In genomic region chr6:2036084-2037023, GRCh38 we compare ENCODE assay signal across 23 cellular contexts.
"Had no signal": no experiment of that assay in that cellular context is flagged by ENCODE, and none has a peak within 500 bp of the region (broad histone marks: within the 10 kb centered on the region; RNA-seq: fewer than 3 reads in every experiment).

No MANE protein-coding gene starts in this region.

- ATAC-seq: esophagus mucosa; gastroesophageal sphincter; left cardiac atrium; left ventricle myocardium superior; psoas muscle; stimulated activated naive B cell treated with anti-CD40 and anti-IgM and Interleukin-4, amounts not matched to agents 10 μg/mL and 1 μg/mL and 100 μg/mL, for 72 hours; stimulated activated naive CD8-positive, alpha-beta T cell treated with anti-CD3 and anti-CD28 coated beads, Interleukin-15, amount 100 ng/mL, for 72 hours; upper lobe of right lung had no signal

- DNase-seq: effector CD8-positive, alpha-beta T cell; kidney; left cardiac atrium; left ventricle myocardium superior; mesenchymal stem cell; naive B cell; psoas muscle; retina; sigmoid colon; stimulated activated CD4-positive, alpha-beta T cell treated with anti-CD3 and anti-CD28 coated beads, Interleukin-2, amount 100 ng/mL, for 24 hours; stimulated activated CD4-positive, alpha-beta T cell treated with anti-CD3 and anti-CD28 coated beads, Interleukin-4, amount 100 ng/mL, for 4 hours; stimulated activated naive B cell treated with anti-CD40 and anti-IgM and Interleukin-4, amounts not matched to agents 10 μg/mL and 1 μg/mL and 100 μg/mL, for 72 hours; stimulated activated naive CD8-positive, alpha-beta T cell treated with anti-CD3 and anti-CD28 coated beads, Interleukin-15, amount 100 ng/mL, for 72 hours; testis; upper lobe of right lung had no signal

- H3K36me3 Mint-ChIP-seq: naive B cell had no signal

- H3K27ac Mint-ChIP-seq: naive B cell; stimulated activated naive B cell treated with anti-CD40 and anti-IgM and Interleukin-4, amounts not matched to agents 10 μg/mL and 1 μg/mL and 100 μg/mL, for 72 hours had no signal

- H3K9me3 Mint-ChIP-seq: naive B cell; stimulated activated naive B cell treated with anti-CD40 and anti-IgM and Interleukin-4, amounts not matched to agents 10 μg/mL and 1 μg/mL and 100 μg/mL, for 72 hours; stimulated activated naive CD8-positive, alpha-beta T cell treated with anti-CD3 and anti-CD28 coated beads, Interleukin-15, amount 100 ng/mL, for 72 hours had no signal

- H3K4me3 ChIP-seq: coronary artery, gastroesophageal sphincter, lung, psoas muscle, sigmoid colon, skin epidermis, testis, tibial nerve, upper lobe of right lung, vagina had no signal

- H3K27me3 Mint-ChIP-seq: naive B cell; stimulated activated naive B cell treated with anti-CD40 and anti-IgM and Interleukin-4, amounts not matched to agents 10 μg/mL and 1 μg/mL and 100 μg/mL, for 72 hours; stimulated activated naive CD8-positive, alpha-beta T cell treated with anti-CD3 and anti-CD28 coated beads, Interleukin-15, amount 100 ng/mL, for 72 hours had no signal

- H3K4me1 ChIP-seq: gastroesophageal sphincter, psoas muscle, sigmoid colon, testis, tibial nerve, upper lobe of right lung, vagina had no signal

- H3K36me3 ChIP-seq: gastroesophageal sphincter, neutrophil, sigmoid colon, tibial nerve, upper lobe of right lung, vagina had no signal

- H3K27ac ChIP-seq: coronary artery, gastroesophageal sphincter, neutrophil, psoas muscle, sigmoid colon, skin epidermis, testis, tibial nerve, upper lobe of right lung, vagina had no signal

- H3K4me3 Mint-ChIP-seq: naive B cell; stimulated activated naive B cell treated with anti-CD40 and anti-IgM and Interleukin-4, amounts not matched to agents 10 μg/mL and 1 μg/mL and 100 μg/mL, for 72 hours; stimulated activated naive CD8-positive, alpha-beta T cell treated with anti-CD3 and anti-CD28 coated beads, Interleukin-15, amount 100 ng/mL, for 72 hours had no signal

- H3K9me3 ChIP-seq: gastroesophageal sphincter, neutrophil, psoas muscle, sigmoid colon, testis, tibial nerve, upper lobe of right lung, vagina had no signal
